21 cellular contexts compared by ENCODE assay signal in genomic region chr16:26705346-26705745, GRCh38.
DNase-seq lines count a peak whose midpoint lies in the region; ATAC-seq, FAIRE-seq and TF ChIP-seq lines count a peak whose summit lies in the region.
"Had no signal": no experiment of that assay in that cellular context is flagged by ENCODE, and none has a peak within 500 bp of the region (broad histone marks: within the 10 kb centered on the region; RNA-seq: fewer than 3 reads in every experiment).

No MANE protein-coding gene starts in this region.

- DNase-seq in GM12891 (ENCODE audit: insufficient read length, low spot score) = no peak
- peak; percentile 24 for DNase-seq in NAMALWA (ENCODE audit: low spot score)
- no peak for DNase-seq in GM12878 (ENCODE audit: low read depth, low spot score)
- no peak for DNase-seq in activated CD4-positive, alpha-beta memory T cell treated with anti-CD3 and anti-CD28 coated beads, Interleukin-2, amount 10 ng/mL, durations not matched to agents 7 days and 5 days
- no peak for DNase-seq in NCI-H1436 treated with DMSO at 0.1 percent for 48 hours (lab: John Stamatoyannopoulos, UW)
- no peak for DNase-seq in NCI-H2171 treated with DMSO at 0.1 percent for 48 hours (lab: John Stamatoyannopoulos, UW)
- no peak for DNase-seq in T-cell
- DNase-seq: ACHN; BE2C; CD4-positive, alpha-beta memory T cell; DMS153; DMS79; GF-D8; H9; IMR-90 had no signal

- RAD21 ChIA-PET in GM12878 (lab: Charles Lee; ENCODE audit: unreplicated experiment) = no interaction called here

- no peaks in the 10 kb centered on the region for H4K20me1 ChIP-seq in BLaER1 treated with 17β-estradiol and CSF1 and Interleukin-3, amounts not matched to agents 10 nM and 100 nM
- no peaks in the 10 kb centered on the region for H4K20me1 ChIP-seq in GM12878 (ENCODE audit: control insufficient read depth, insufficient read depth)

- FAIRE-seq in GM12891 (lab: Jason Lieb, UNC) (no peak), GM12878 (lab: Jason Lieb, UNC) (no peak)
- FAIRE-seq: A204.1, GM19239, H1, HTR-8/SVneo had no signal

- TF ChIP-seq POLR2A in GM12891 (IDR thresholded peaks at IDR 0.05; ENCODE audit: low read depth, low read length) (no peak), GM12878 (IDR thresholded peaks at IDR 0.05; ENCODE audit: low read depth, low read length) (no peak)

- intact Hi-C loops in GM12878 (cut with micrococcal nuclease; ENCODE audit: unreplicated experiment) = no loop called here

- no peaks in the 10 kb centered on the region for H3K27me3 ChIP-seq in BLaER1 treated with 17β-estradiol and CSF1 and Interleukin-3, amounts not matched to agents 10 nM and 100 nM
- H3K27me3 ChIP-seq in GM12878 (replicated peaks in 1 of 2; ENCODE audit: control insufficient read depth in 2 of 2, insufficient read depth in 2 of 2, low read length in 1 of 2) = no peaks in the 10 kb centered on the region
- H3K27me3 ChIP-seq: BE2C had no signal

- no peak for TF ChIP-seq RAD21 in GM12878 (IDR thresholded peaks at IDR 0.05; ENCODE audit: insufficient read depth, low read depth, low read length)

- H3K27me3 Mint-ChIP-seq in activated CD4-positive, alpha-beta memory T cell treated with anti-CD3 and anti-CD28 coated beads, Interleukin-2, amount 10 ng/mL, durations not matched to agents 7 days and 5 days = no peaks in the 10 kb centered on the region
- peaks cover 0 to 10% of the 10 kb centered on the region in 2 donors for H3K27me3 Mint-ChIP-seq in T-cell

- in situ Hi-C loops in GM12878 (cut with MboI) = no loop called here

- H3K4me1 ChIP-seq in BLaER1 treated with 17β-estradiol and CSF1 and Interleukin-3, amounts not matched to agents 10 nM and 100 nM = peaks cover 29 to 66% (median 50%) of the 10 kb centered on the region in 10 experiments
- H3K4me1 ChIP-seq in GM12878 (ENCODE audit: control insufficient read depth, insufficient read depth, low read length) = no peaks in the 10 kb centered on the region
- H3K4me1 ChIP-seq: BE2C had no signal

- peak overlapping the region in 8 of 11 experiments; percentile 32 to 66 (median 54); a peak in 13 of 22 replicates for H3K9ac ChIP-seq in BLaER1 treated with 17β-estradiol and CSF1 and Interleukin-3, amounts not matched to agents 10 nM and 100 nM
- H3K9ac ChIP-seq in GM12878 (ENCODE audit: control insufficient read depth, insufficient read depth, low read length) = no peak overlapping the region

- POLR2A ChIA-PET in GM12878 (lab: Charles Lee) (no interaction called here), T-cell (lab: Charles Lee) (no interaction called here)
- POLR2A ChIA-PET in activated CD4-positive, alpha-beta memory T cell treated with anti-CD3 and anti-CD28 coated beads, Interleukin-2, amount 10 ng/mL, durations not matched to agents 7 days and 5 days (lab: Charles Lee) = no interaction called here

- H3K4me2 ChIP-seq in BLaER1 treated with 17β-estradiol and CSF1 and Interleukin-3, amounts not matched to agents 10 nM and 100 nM = peak overlapping the region; percentile 59 to 90 (median 80)
- H3K4me2 ChIP-seq in GM12878 (ENCODE audit: control insufficient read depth, insufficient read depth) = no peak overlapping the region

- 0% methylated on average over 1 of the region's 1 CpG for WGBS in GM12878 (ENCODE audit: insufficient coverage, insufficient replicate concordance, low lambda C conversion rate, missing lambda C conversion rate)

- TF ChIP-seq CTCF in GM12878 (IDR thresholded peaks at IDR 0.05 in 2 of 3, conservative IDR thresholded peaks at IDR 0.05 in 1 of 3; ENCODE audit: control insufficient read depth in 2 of 3, extremely low read depth in 1 of 3, insufficient read depth in 1 of 3, low read depth in 3 of 3, low read length in 3 of 3) = no peak

- no peak overlapping the region for H2AFZ ChIP-seq in GM12878 (ENCODE audit: control insufficient read depth, low read depth, low read length)

- peaks cover 13 to 46% (median 28%) of the 10 kb centered on the region in 11 experiments; a peak in 17 of 22 replicates for H3K9me3 ChIP-seq in BLaER1 treated with 17β-estradiol and CSF1 and Interleukin-3, amounts not matched to agents 10 nM and 100 nM (replicated peaks in 1 of 11)
- H3K9me3 ChIP-seq in GM12878 (replicated peaks; ENCODE audit: control insufficient read depth, insufficient read depth, low read length) = no peaks in the 10 kb centered on the region
- H3K9me3 ChIP-seq: BE2C had no signal

- ATAC-seq in GM12878 (no peak), T-cell (replicated peaks in 1 of 4) (no peak)

- BruUV-seq in GM12878 (replicated peaks; lab: Mats Ljungman, UMichigan) = no TSS peak

- no peaks in the 10 kb centered on the region for H3K79me2 ChIP-seq in GM12878 (ENCODE audit: control insufficient read depth, insufficient read depth, low read length)

- no peak for TF ChIP-seq EP300 in GM12878 (IDR thresholded peaks at IDR 0.05; ENCODE audit: borderline replicate concordance in 1 of 2, control insufficient read depth in 1 of 2, low read depth in 2 of 2, low read length in 2 of 2)

- H3K4me3 ChIP-seq in BLaER1 treated with 17β-estradiol and CSF1 and Interleukin-3, amounts not matched to agents 10 nM and 100 nM = peak overlapping the region in 3 of 10 experiments; percentile 13 to 37 (median 18); a peak in 3 of 20 replicates
- no peak overlapping the region for H3K4me3 ChIP-seq in GM12878

- H3K4me1 Mint-ChIP-seq in activated CD4-positive, alpha-beta memory T cell treated with anti-CD3 and anti-CD28 coated beads, Interleukin-2, amount 10 ng/mL, durations not matched to agents 7 days and 5 days = no peaks in the 10 kb centered on the region
- H3K4me1 Mint-ChIP-seq in T-cell = no peaks in the 10 kb centered on the region
- H3K4me1 Mint-ChIP-seq: CD14-positive monocyte; CD4-positive, alpha-beta memory T cell had no signal

- no peak overlapping the region for H3K4me3 Mint-ChIP-seq in activated CD4-positive, alpha-beta memory T cell treated with anti-CD3 and anti-CD28 coated beads, Interleukin-2, amount 10 ng/mL, durations not matched to agents 7 days and 5 days
- no peak overlapping the region for H3K4me3 Mint-ChIP-seq in T-cell
- H3K4me3 Mint-ChIP-seq: CD14-positive monocyte; CD4-positive, alpha-beta memory T cell; H9 had no signal

- CTCF ChIA-PET in GM12878 (lab: Yijun Ruan, JAX) (no interaction called here), T-cell (lab: Charles Lee) (no interaction called here)
- CTCF ChIA-PET in activated CD4-positive, alpha-beta memory T cell treated with anti-CD3 and anti-CD28 coated beads, Interleukin-2, amount 10 ng/mL, durations not matched to agents 7 days and 5 days (lab: Charles Lee) = no interaction called here

- no peaks in the 10 kb centered on the region for H3K36me3 Mint-ChIP-seq in activated CD4-positive, alpha-beta memory T cell treated with anti-CD3 and anti-CD28 coated beads, Interleukin-2, amount 10 ng/mL, durations not matched to agents 7 days and 5 days (ENCODE audit: low read depth)
- H3K36me3 Mint-ChIP-seq in T-cell = no peaks in the 10 kb centered on the region
- H3K36me3 Mint-ChIP-seq: CD14-positive monocyte; CD4-positive, alpha-beta memory T cell had no signal

- H3K27ac Mint-ChIP-seq in activated CD4-positive, alpha-beta memory T cell treated with anti-CD3 and anti-CD28 coated beads, Interleukin-2, amount 10 ng/mL, durations not matched to agents 7 days and 5 days = no peak overlapping the region
- H3K27ac Mint-ChIP-seq in T-cell = no peak overlapping the region
- H3K27ac Mint-ChIP-seq: CD14-positive monocyte; CD4-positive, alpha-beta memory T cell; H9 had no signal

- H3K36me3 ChIP-seq in BLaER1 treated with 17β-estradiol and CSF1 and Interleukin-3, amounts not matched to agents 10 nM and 100 nM = no peaks in the 10 kb centered on the region
- H3K36me3 ChIP-seq in GM12878 (ENCODE audit: control insufficient read depth in 2 of 2, insufficient read depth in 2 of 2, low read length in 1 of 2) = no peaks in the 10 kb centered on the region
- H3K36me3 ChIP-seq: BE2C had no signal

- H3K27ac ChIP-seq in BLaER1 treated with 17β-estradiol and CSF1 and Interleukin-3, amounts not matched to agents 10 nM and 100 nM = peak overlapping the region in 9 of 11 experiments; percentile 22 to 81 (median 77); a peak in 17 of 22 replicates
- no peak overlapping the region for H3K27ac ChIP-seq in GM12878 (ENCODE audit: control insufficient read depth, insufficient read depth)

- SMC1A ChIA-PET in GM12878 (lab: Charles Lee; ENCODE audit: uncharacterized antibody, unreplicated experiment) = no interaction called here

- no peaks in the 10 kb centered on the region for H3K9me3 Mint-ChIP-seq in activated CD4-positive, alpha-beta memory T cell treated with anti-CD3 and anti-CD28 coated beads, Interleukin-2, amount 10 ng/mL, durations not matched to agents 7 days and 5 days
- H3K9me3 Mint-ChIP-seq in T-cell = no peaks in the 10 kb centered on the region

TF ChIP-seq in GM12891, 5 proteins besides CTCF, POLR2A, EP300 and RAD21:
- TF ChIP-seq TAF1 (IDR thresholded peaks at IDR 0.05; ENCODE audit: low read depth, low read length) (no peak), SPI1 (IDR thresholded peaks at IDR 0.05; ENCODE audit: low read depth, low read length) (peak; percentile 68)

TF ChIP-seq in GM12878, 131 proteins besides CTCF, POLR2A, EP300 and RAD21 (continues in another document):
- TF ChIP-seq ZBTB11 (CRISPR knock-in tag; IDR thresholded peaks at IDR 0.05) = no peak
